Comparison of ENCODE assay signal across 12 cellular contexts in the genomic region with DNA sequence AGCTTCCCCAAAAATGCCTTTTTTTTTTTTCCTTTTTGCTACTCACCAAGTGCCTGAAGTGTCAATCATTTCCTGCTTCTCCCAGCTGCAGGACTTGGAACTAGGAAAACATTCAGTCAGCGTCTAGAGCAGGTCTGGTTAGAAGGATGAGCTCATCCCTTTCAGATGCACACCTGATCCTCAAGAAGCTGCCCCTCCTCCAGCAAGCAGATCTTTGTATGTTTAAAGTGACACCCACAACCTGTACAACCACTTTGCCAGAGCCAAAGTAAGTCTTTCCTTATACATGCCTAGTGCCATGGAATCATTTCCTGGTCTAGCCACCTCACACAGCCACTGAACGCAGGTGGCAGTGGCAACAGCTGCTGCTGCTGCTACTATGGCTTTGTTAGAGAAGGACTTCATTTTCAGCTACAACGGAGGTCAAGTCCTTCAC. TPM values are rescaled to one million over a fixed set of nuclear protein-coding genes. Genes with fewer than 3 reads are reported as not detected.
DNase-seq lines count a peak whose midpoint lies in the region; ATAC-seq, FAIRE-seq and TF ChIP-seq lines count a peak whose summit lies in the region.
"Had no signal": no experiment of that assay in that cellular context is flagged by ENCODE, and none has a peak within 500 bp of the region (broad histone marks: within the 10 kb centered on the region; RNA-seq: fewer than 3 reads in every experiment).

No MANE protein-coding gene starts in this region.

- no TSS peak for BruUV-seq in HepG2 (replicated peaks; lab: Mats Ljungman, UMichigan)

- peaks cover 19% of the 10 kb centered on the region for H3K4me1 Mint-ChIP-seq in astrocyte (ENCODE audit: low read depth, unreplicated experiment)
- H3K4me1 Mint-ChIP-seq in activated CD4-positive, alpha-beta T cell treated with anti-CD3 and anti-CD28 coated beads, Interleukin-2, amount 10 ng/mL, durations not matched to agents 24 days and 14 days = no peaks in the 10 kb centered on the region

- FAIRE-seq in HepG2 (lab: Jason Lieb, UNC) (no peak), astrocyte (lab: Jason Lieb, UNC) (no peak)

- no peaks in the 10 kb centered on the region for H3K36me3 Mint-ChIP-seq in astrocyte (ENCODE audit: low read depth, unreplicated experiment)
- no peaks in the 10 kb centered on the region for H3K36me3 Mint-ChIP-seq in activated CD4-positive, alpha-beta T cell treated with anti-CD3 and anti-CD28 coated beads, Interleukin-2, amount 10 ng/mL, durations not matched to agents 24 days and 14 days (ENCODE audit: low read depth)

- H3K9me3 ChIP-seq in HepG2 (ENCODE audit: low read length) (no peaks in the 10 kb centered on the region), right lobe of liver (no peaks in the 10 kb centered on the region), astrocyte (ENCODE audit: insufficient read depth, low read depth, low read length) (no peaks in the 10 kb centered on the region), lung (ENCODE audit: control insufficient read depth in 2 of 2, insufficient read depth in 1 of 2, low read length in 1 of 2) (no peaks in the 10 kb centered on the region)

- H3K4me2 ChIP-seq in HepG2 (ENCODE audit: low read depth, low read length) (peak overlapping the region; percentile 33; the same call in 1 of the 2 replicates), astrocyte (ENCODE audit: low read length) (peak overlapping the region; percentile 1)

- peak overlapping the region; percentile 70 for H3K4me3 Mint-ChIP-seq in astrocyte (ENCODE audit: unreplicated experiment)
- H3K4me3 Mint-ChIP-seq in activated CD4-positive, alpha-beta T cell treated with anti-CD3 and anti-CD28 coated beads, Interleukin-2, amount 10 ng/mL, durations not matched to agents 24 days and 14 days = no peak overlapping the region

- H3K27me3 Mint-ChIP-seq in astrocyte (ENCODE audit: low read depth, unreplicated experiment) = no peaks in the 10 kb centered on the region
- H3K27me3 Mint-ChIP-seq in activated CD4-positive, alpha-beta T cell treated with anti-CD3 and anti-CD28 coated beads, Interleukin-2, amount 10 ng/mL, durations not matched to agents 24 days and 14 days = no peaks in the 10 kb centered on the region

- H3K9me3 Mint-ChIP-seq in astrocyte (ENCODE audit: unreplicated experiment) = no peaks in the 10 kb centered on the region
- no peaks in the 10 kb centered on the region for H3K9me3 Mint-ChIP-seq in activated CD4-positive, alpha-beta T cell treated with anti-CD3 and anti-CD28 coated beads, Interleukin-2, amount 10 ng/mL, durations not matched to agents 24 days and 14 days

- ATAC-seq in HepG2 = peak; percentile 62
- ATAC-seq in right lobe of liver = no peak
- peak; percentile 53 for ATAC-seq in lung (ENCODE audit: insufficient read depth, low FRiP score)
- ATAC-seq: Right ventricle myocardium inferior had no signal

- no peak overlapping the region for H2AFZ ChIP-seq in HepG2 (ENCODE audit: low read length)
- peak overlapping the region; percentile 4 for H2AFZ ChIP-seq in astrocyte (ENCODE audit: low read depth, low read length)

- intact Hi-C loops in HepG2 (cut with micrococcal nuclease; ENCODE audit: unreplicated experiment) (no loop called here), right lobe of liver (cut with DNase I) (no loop called here)
- intact Hi-C loops in activated CD4-positive, alpha-beta T cell treated with anti-CD3 and anti-CD28 coated beads, Interleukin-2, amount 10 ng/mL, durations not matched to agents 24 days and 14 days (cut with micrococcal nuclease) = no loop called here

- H3K79me2 ChIP-seq in HepG2 (ENCODE audit: insufficient read depth, low read length) (no peaks in the 10 kb centered on the region), astrocyte (ENCODE audit: insufficient read depth, low read length) (no peaks in the 10 kb centered on the region)

- H3K4me3 ChIP-seq in HepG2 (replicated peaks in 1 of 3; ENCODE audit: insufficient read depth in 1 of 3, low read depth in 2 of 3, low read length in 3 of 3) = no peak overlapping the region
- no peak overlapping the region for H3K4me3 ChIP-seq in right lobe of liver
- H3K4me3 ChIP-seq in astrocyte (ENCODE audit: insufficient read depth, low read depth, low read length) = no peak overlapping the region
- no peak overlapping the region for H3K4me3 ChIP-seq in lung

- in situ Hi-C loops in HepG2 (cut with HindIII; ENCODE audit: extremely low pct_ligation_motif_present, low pct_unique_long_range_greater_than_20kb) = no loop called here

- peaks cover 16% of the 10 kb centered on the region for H3K4me1 ChIP-seq in HepG2 (ENCODE audit: insufficient read depth, low read length)
- no peaks in the 10 kb centered on the region for H3K4me1 ChIP-seq in right lobe of liver
- peaks cover 12% of the 10 kb centered on the region for H3K4me1 ChIP-seq in astrocyte (ENCODE audit: insufficient read depth, low read length)
- H3K4me1 ChIP-seq in lung (ENCODE audit: control insufficient read depth in 2 of 2, insufficient read depth in 2 of 2, low read length in 2 of 2) = no peaks in the 10 kb centered on the region

- DNase-seq in HepG2 (ENCODE audit: low spot score) (no peak), right lobe of liver (no peak), astrocyte (ENCODE audit: low read depth) (peak; percentile 55), lung (ENCODE audit: low spot score) (peak; percentile 59), NCI-H524 treated with DMSO at 0.1 percent for 48 hours (lab: John Stamatoyannopoulos, UW) (no peak), GM19238 (ENCODE audit: insufficient read length, low spot score) (no peak)
- no peak for DNase-seq in activated CD4-positive, alpha-beta T cell treated with anti-CD3 and anti-CD28 coated beads, Interleukin-2, amount 10 ng/mL, durations not matched to agents 24 days and 14 days
- no peak for DNase-seq in activated naive CD4-positive, alpha-beta T cell treated with anti-CD3 and anti-CD28 coated beads, Interleukin-2, amount 50 U/mL, for 16 hours
- DNase-seq: AML-193; occipital lobe; stimulated activated naive CD4-positive, alpha-beta T cell treated with Interleukin-2 at 50 U/mL for 16 hours had no signal

- POLR2A ChIA-PET in HepG2 (lab: Yijun Ruan, JAX) = interaction anchor here (0.8 to 1.8 kb wide), 6 partner anchors 9 to 106 kb away, joined by 3 to 11 read pairs (median 4); partner anchors contain the start of gene USP54

- H3K27ac ChIP-seq in HepG2 (ENCODE audit: extremely low read length, insufficient read depth, low read length) = no peak overlapping the region
- no peak overlapping the region for H3K27ac ChIP-seq in right lobe of liver
- H3K27ac ChIP-seq in astrocyte (ENCODE audit: low read depth, low read length) = no peak overlapping the region
- peak overlapping the region in 1 of 2 donors; percentile 79 for H3K27ac ChIP-seq in lung (ENCODE audit: low read depth in 1 of 2, low read length in 1 of 2)

- TF ChIP-seq POLR2A in HepG2 (IDR thresholded peaks at IDR 0.05; ENCODE audit: insufficient read depth in 1 of 2, low read depth in 2 of 2, low read length in 2 of 2) (no peak), right lobe of liver (IDR thresholded peaks at IDR 0.05) (no peak)

- H3K36me3 ChIP-seq in HepG2 (replicated peaks in 1 of 2; ENCODE audit: control insufficient read depth in 1 of 2, insufficient read depth in 2 of 2, low read length in 2 of 2) = no peaks in the 10 kb centered on the region
- no peaks in the 10 kb centered on the region for H3K36me3 ChIP-seq in right lobe of liver
- no peaks in the 10 kb centered on the region for H3K36me3 ChIP-seq in astrocyte (ENCODE audit: insufficient read depth, low read length)
- H3K36me3 ChIP-seq in lung (ENCODE audit: control insufficient read depth in 2 of 2, insufficient read depth in 2 of 2, low read length in 2 of 2) = no peaks in the 10 kb centered on the region

- CTCF ChIA-PET in HepG2 (lab: Yijun Ruan, JAX; ENCODE audit: low intra/inter-chr PET ratio, low total read pairs) = no interaction called here

- H3K9ac ChIP-seq in HepG2 (ENCODE audit: insufficient read depth, low read depth, low read length) = peak overlapping the region; percentile 36
- H3K9ac ChIP-seq in astrocyte (ENCODE audit: low read length) = no peak overlapping the region

- TF ChIP-seq CTCF in HepG2 (CRISPR knock-in tag; IDR thresholded peaks at IDR 0.05) = no peak
- TF ChIP-seq CTCF in right lobe of liver (IDR thresholded peaks at IDR 0.05) = no peak
- TF ChIP-seq CTCF in astrocyte (IDR thresholded peaks at IDR 0.05; ENCODE audit: insufficient read depth, low read depth, low read length) = no peak
- TF ChIP-seq CTCF in lung (IDR thresholded peaks at IDR 0.05; ENCODE audit: control extremely low read depth, extremely low read depth) = no peak

- TF ChIP-seq EP300 in HepG2 (IDR thresholded peaks at IDR 0.05; ENCODE audit: low read depth in 2 of 2, low read length in 2 of 2) = no peak
- no peak for TF ChIP-seq EP300 in HepG2 (CRISPR knock-in tag; IDR thresholded peaks at IDR 0.05; ENCODE audit: borderline replicate concordance)

- WGBS in HepG2 (ENCODE audit: low lambda C conversion rate) = 37% methylated on average over 3 of the region's 3 CpGs
- WGBS in right lobe of liver (ENCODE audit: insufficient coverage, low coverage, low lambda C conversion rate, missing lambda C conversion rate) = 65% methylated on average over 2 of the region's 3 CpGs
- WGBS in lung, 2 donors = 54 to 71% methylated on average over 3 of the region's 3 CpGs

- TF ChIP-seq RAD21 in HepG2 (CRISPR knock-in tag; IDR thresholded peaks at IDR 0.05) = no peak

- H3K27me3 ChIP-seq in HepG2 (ENCODE audit: control insufficient read depth in 1 of 2, insufficient read depth in 2 of 2, low read length in 2 of 2) (no peaks in the 10 kb centered on the region), right lobe of liver (no peaks in the 10 kb centered on the region), astrocyte (ENCODE audit: insufficient read depth, low read length) (no peaks in the 10 kb centered on the region), lung (ENCODE audit: control insufficient read depth, insufficient read depth) (no peaks in the 10 kb centered on the region)

- H4K20me1 ChIP-seq in HepG2 (ENCODE audit: insufficient read depth, low read length) (no peaks in the 10 kb centered on the region), astrocyte (ENCODE audit: insufficient read depth, low read length) (no peaks in the 10 kb centered on the region)

- peak overlapping the region; percentile 97 for H3K27ac Mint-ChIP-seq in astrocyte (ENCODE audit: unreplicated experiment)
- no peak overlapping the region for H3K27ac Mint-ChIP-seq in activated CD4-positive, alpha-beta T cell treated with anti-CD3 and anti-CD28 coated beads, Interleukin-2, amount 10 ng/mL, durations not matched to agents 24 days and 14 days

RNA-seq across cellular contexts. Expression of gene USP54, which starts 10.4 kb away (rescaled TPM):
- 18.1 and 20.2 TPM in 2 replicates for total RNA-seq in HepG2 (2016; rRNA removed; fragmentation: Illumina TruSeq; extraction: Trizol)
- 11.3 and 14.3 TPM in 2 replicates for total RNA-seq in HepG2 (2016; cell fraction: cytosol; rRNA removed; fragmentation: Illumina TruSeq; extraction: Trizol; ENCODE audit: low read depth)
- 17.6 and 24.1 TPM in 2 replicates for total RNA-seq in HepG2 (2016; cell fraction: insoluble cytoplasmic fraction; rRNA removed; fragmentation: Illumina TruSeq; extraction: Trizol)
- 13.5 and 16.9 TPM in 2 replicates for total RNA-seq in HepG2 (2016; cell fraction: membrane; rRNA removed; fragmentation: Illumina TruSeq; extraction: Trizol)
- total RNA-seq in HepG2 (2016; cell fraction: nucleus; rRNA removed; fragmentation: Illumina TruSeq; extraction: Trizol) = 21.2 and 23.4 TPM in 2 replicates
- polyA plus RNA-seq in HepG2 (2011; rRNA removed) = 16.1 and 25.0 TPM in 2 replicates
- 10.3 and 14.4 TPM in 2 replicates for polyA plus RNA-seq in HepG2 (2011; cell fraction: cytosol; rRNA removed)
- 15.2 and 17.5 TPM in 2 replicates for polyA plus RNA-seq in HepG2 (2011; cell fraction: nucleus; rRNA removed)
- 9.0 and 10.2 TPM in 2 replicates for polyA plus RNA-seq in HepG2 (2012)
- polyA plus RNA-seq in HepG2 (2016; cell fraction: cytosol; fragmentation: Illumina TruSeq; extraction: Trizol; ENCODE audit: low read depth) = 0.40 and 0.62 TPM in 2 replicates
- 8.0 and 9.7 TPM in 2 replicates for polyA plus RNA-seq in HepG2 (2016; cell fraction: insoluble cytoplasmic fraction; fragmentation: Illumina TruSeq; extraction: Trizol; ENCODE audit: low read depth)
- polyA plus RNA-seq in HepG2 (2016; cell fraction: membrane; fragmentation: Illumina TruSeq; extraction: Trizol; ENCODE audit: low read depth) = 1.5 and 2.1 TPM in 2 replicates
- 18.9 and 21.0 TPM in 2 replicates for polyA plus RNA-seq in HepG2 (2016; cell fraction: nucleus; fragmentation: Illumina TruSeq; extraction: Trizol; ENCODE audit: insufficient read depth, low read depth)
- polyA minus RNA-seq in HepG2 (2011; rRNA and poly(A)+ RNA removed; ENCODE audit: low replicate concordance) = 35.8 and 39.2 TPM in 2 replicates
- polyA minus RNA-seq in HepG2 (2011; cell fraction: cytosol; rRNA and poly(A)+ RNA removed) = 9.8 and 12.8 TPM in 2 replicates
- 24.6 and 31.2 TPM in 2 replicates for polyA minus RNA-seq in HepG2 (2011; cell fraction: nucleus; rRNA and poly(A)+ RNA removed)
- 1 to 10 TPM; 1.5 to 5.7 (median 3.6) TPM for total RNA-seq in right lobe of liver
- 70.4 and 85.9 TPM in 2 replicates for total RNA-seq in astrocyte
- 100 to 1,000 TPM; 102 to 165 TPM for total RNA-seq in lung
- 10 to 100 TPM; 19.7 to 23.4 TPM for polyA plus RNA-seq in lung
- total RNA-seq in activated CD4-positive, alpha-beta T cell treated with anti-CD3 and anti-CD28 coated beads, Interleukin-2, amount 10 ng/mL, durations not matched to agents 24 days and 14 days = 7.3 and 7.8 TPM in 2 replicates

RNA-seq across cellular contexts. Expression of gene MYOZ1, which starts 39.8 kb away (rescaled TPM):
- not detected in 2 replicates for total RNA-seq in HepG2 (2016; rRNA removed; fragmentation: Illumina TruSeq; extraction: Trizol)
- not detected in 2 replicates for total RNA-seq in HepG2 (2016; cell fraction: cytosol; rRNA removed; fragmentation: Illumina TruSeq; extraction: Trizol; ENCODE audit: low read depth)
- total RNA-seq in HepG2 (2016; cell fraction: insoluble cytoplasmic fraction; rRNA removed; fragmentation: Illumina TruSeq; extraction: Trizol) = not detected in 2 replicates
- not detected in 2 replicates for total RNA-seq in HepG2 (2016; cell fraction: membrane; rRNA removed; fragmentation: Illumina TruSeq; extraction: Trizol)
- not detected in 2 replicates for total RNA-seq in HepG2 (2016; cell fraction: nucleus; rRNA removed; fragmentation: Illumina TruSeq; extraction: Trizol)
- not detected in 2 replicates for polyA plus RNA-seq in HepG2 (2011; rRNA removed)
- not detected in 2 replicates for polyA plus RNA-seq in HepG2 (2011; cell fraction: cytosol; rRNA removed)
- not detected in 2 replicates for polyA plus RNA-seq in HepG2 (2011; cell fraction: nucleus; rRNA removed)
- not detected in 2 replicates for polyA plus RNA-seq in HepG2 (2012)
- polyA plus RNA-seq in HepG2 (2016; cell fraction: cytosol; fragmentation: Illumina TruSeq; extraction: Trizol; ENCODE audit: low read depth) = not detected in 2 replicates
- polyA plus RNA-seq in HepG2 (2016; cell fraction: insoluble cytoplasmic fraction; fragmentation: Illumina TruSeq; extraction: Trizol; ENCODE audit: low read depth) = not detected in 2 replicates
- polyA plus RNA-seq in HepG2 (2016; cell fraction: membrane; fragmentation: Illumina TruSeq; extraction: Trizol; ENCODE audit: low read depth) = not detected in 2 replicates
- not detected in 2 replicates for polyA plus RNA-seq in HepG2 (2016; cell fraction: nucleus; fragmentation: Illumina TruSeq; extraction: Trizol; ENCODE audit: insufficient read depth, low read depth)
- not detected in 2 replicates for polyA minus RNA-seq in HepG2 (2011; rRNA and poly(A)+ RNA removed; ENCODE audit: low replicate concordance)
- polyA minus RNA-seq in HepG2 (2011; cell fraction: cytosol; rRNA and poly(A)+ RNA removed) = not detected in 2 replicates
- polyA minus RNA-seq in HepG2 (2011; cell fraction: nucleus; rRNA and poly(A)+ RNA removed) = not detected in 2 replicates
- total RNA-seq in right lobe of liver = 1 to 10 TPM in 1 of 6 experiments, under 1 TPM in 1, not detected in 4; 0.74 to 1.1 TPM
- total RNA-seq in astrocyte = 2.2 TPM in 2 replicates
- 1 to 10 TPM; 2.1 to 2.4 TPM for total RNA-seq in lung
- under 1 TPM; 0.70 to 0.98 TPM for polyA plus RNA-seq in lung
- not detected in 2 replicates for total RNA-seq in activated CD4-positive, alpha-beta T cell treated with anti-CD3 and anti-CD28 coated beads, Interleukin-2, amount 10 ng/mL, durations not matched to agents 24 days and 14 days

RNA-seq across cellular contexts. Expression of gene SYNPO2L, which starts 54.3 kb away (rescaled TPM):
- not detected in 2 replicates for total RNA-seq in HepG2 (2016; rRNA removed; fragmentation: Illumina TruSeq; extraction: Trizol)
- total RNA-seq in HepG2 (2016; cell fraction: cytosol; rRNA removed; fragmentation: Illumina TruSeq; extraction: Trizol; ENCODE audit: low read depth) = not detected in 2 replicates
- not detected in 2 replicates for total RNA-seq in HepG2 (2016; cell fraction: insoluble cytoplasmic fraction; rRNA removed; fragmentation: Illumina TruSeq; extraction: Trizol)
- not detected in 2 replicates for total RNA-seq in HepG2 (2016; cell fraction: membrane; rRNA removed; fragmentation: Illumina TruSeq; extraction: Trizol)
- not detected in 2 replicates for total RNA-seq in HepG2 (2016; cell fraction: nucleus; rRNA removed; fragmentation: Illumina TruSeq; extraction: Trizol)
- polyA plus RNA-seq in HepG2 (2011; rRNA removed) = not detected in 2 replicates
- not detected in 2 replicates for polyA plus RNA-seq in HepG2 (2011; cell fraction: cytosol; rRNA removed)
- polyA plus RNA-seq in HepG2 (2011; cell fraction: nucleus; rRNA removed) = 0.05 TPM in 1 of 2 replicates, not detected in the other
- not detected in 2 replicates for polyA plus RNA-seq in HepG2 (2012)
- not detected in 2 replicates for polyA plus RNA-seq in HepG2 (2016; cell fraction: cytosol; fragmentation: Illumina TruSeq; extraction: Trizol; ENCODE audit: low read depth)
- polyA plus RNA-seq in HepG2 (2016; cell fraction: insoluble cytoplasmic fraction; fragmentation: Illumina TruSeq; extraction: Trizol; ENCODE audit: low read depth) = not detected in 2 replicates
- not detected in 2 replicates for polyA plus RNA-seq in HepG2 (2016; cell fraction: membrane; fragmentation: Illumina TruSeq; extraction: Trizol; ENCODE audit: low read depth)
- polyA plus RNA-seq in HepG2 (2016; cell fraction: nucleus; fragmentation: Illumina TruSeq; extraction: Trizol; ENCODE audit: insufficient read depth, low read depth) = 0.11 TPM in 1 of 2 replicates, not detected in the other
- polyA minus RNA-seq in HepG2 (2011; rRNA and poly(A)+ RNA removed; ENCODE audit: low replicate concordance) = not detected in 2 replicates
- not detected in 2 replicates for polyA minus RNA-seq in HepG2 (2011; cell fraction: cytosol; rRNA and poly(A)+ RNA removed)
- not detected in 2 replicates for polyA minus RNA-seq in HepG2 (2011; cell fraction: nucleus; rRNA and poly(A)+ RNA removed)
- total RNA-seq in right lobe of liver = under 1 TPM in 4 of 6 experiments, not detected in 2; 0.06 to 0.35 (median 0.20) TPM
- 1.0 and 1.2 TPM in 2 replicates for total RNA-seq in astrocyte
- total RNA-seq in lung = under 1 TPM; 0.11 to 0.21 TPM
- polyA plus RNA-seq in lung = under 1 TPM; 0.10 to 0.12 TPM
- 0.05 TPM in 1 of 2 replicates, not detected in the other for total RNA-seq in activated CD4-positive, alpha-beta T cell treated with anti-CD3 and anti-CD28 coated beads, Interleukin-2, amount 10 ng/mL, durations not matched to agents 24 days and 14 days
- total RNA-seq: occipital lobe had no signal

Comparison
In these comparisons a context has a peak if more than half of its experiments do, and no peak if none do; other contexts are left out.
1. ATAC-seq: peak in HepG2 (single experiment) and lung (single experiment); none in right lobe of liver (0 of 4).
2. DNase-seq: peak in astrocyte (single experiment) and lung (single experiment); none in HepG2 (single experiment), right lobe of liver (0 of 3), activated CD4-positive, alpha-beta T cell treated with anti-CD3 and anti-CD28 coated beads, Interleukin-2, amount 10 ng/mL, durations not matched to agents 24 days and 14 days (single experiment), activated naive CD4-positive, alpha-beta T cell treated with anti-CD3 and anti-CD28 coated beads, Interleukin-2, amount 50 U/mL, for 16 hours (single experiment), NCI-H524 treated with DMSO at 0.1 percent for 48 hours (single experiment) and GM19238 (single experiment).